Comparison of ENCODE assay signal across 1 cellular context in genomic region chr17:17749921-17750320, GRCh38.
TF ChIP-seq lines count a peak whose summit lies in the region.

No MANE protein-coding gene starts in this region.

TF ChIP-seq in HepG2, 621 proteins besides CTCF, POLR2A, EP300 and RAD21 (continued from another document):
- TF ChIP-seq ZNF407 (CRISPR knock-in tag; IDR thresholded peaks at IDR 0.05; ENCODE audit: not compliant biosample characterization) (no peak), ZBTB8A (CRISPR knock-in tag; IDR thresholded peaks at IDR 0.05; ENCODE audit: borderline replicate concordance, low read depth) (no peak), SUZ12 (IDR thresholded peaks at IDR 0.05; ENCODE audit: low read depth, low read length) (peak; percentile 42; the same call in 1 of the 2 replicates), ZNF652 (CRISPR knock-in tag; IDR thresholded peaks at IDR 0.05; ENCODE audit: borderline replicate concordance, low read depth) (no peak), MLXIP (CRISPR knock-in tag; IDR thresholded peaks at IDR 0.05; ENCODE audit: borderline replicate concordance) (no peak), RFXANK (CRISPR knock-in tag; IDR thresholded peaks at IDR 0.05) (no peak), NFYC (CRISPR knock-in tag; IDR thresholded peaks at IDR 0.05) (peak; percentile 88), CSRNP1 (CRISPR knock-in tag; IDR thresholded peaks at IDR 0.05) (no peak), NCOA1 (CRISPR knock-in tag; IDR thresholded peaks at IDR 0.05) (no peak), ZNF678 (CRISPR knock-in tag; IDR thresholded peaks at IDR 0.05) (no peak), FOXM1 (CRISPR knock-in tag; IDR thresholded peaks at IDR 0.05) (no peak), STAG1 (CRISPR knock-in tag; IDR thresholded peaks at IDR 0.05) (no peak), GATAD1 (CRISPR knock-in tag; IDR thresholded peaks at IDR 0.05) (no peak), IKZF1 (IDR thresholded peaks at IDR 0.05) (no peak), USF2 (IDR thresholded peaks at IDR 0.05; ENCODE audit: low read depth, low read length) (peak; percentile 84), USF2 (CRISPR knock-in tag; IDR thresholded peaks at IDR 0.05; ENCODE audit: borderline replicate concordance) (peak; percentile 89; the same call in 1 of the 2 replicates), YEATS4 (CRISPR knock-in tag; IDR thresholded peaks at IDR 0.05; ENCODE audit: borderline replicate concordance) (no peak), KLF11 (CRISPR knock-in tag; IDR thresholded peaks at IDR 0.05) (no peak), TCF7L2 (IDR thresholded peaks at IDR 0.05; ENCODE audit: low read depth, low read length) (no peak), RARG (CRISPR knock-in tag; IDR thresholded peaks at IDR 0.05; ENCODE audit: low read depth) (no peak), XRCC5 (optimal IDR thresholded peaks at IDR 0.05; ENCODE audit: low read length) (no peak), ZNF501 (CRISPR knock-in tag; IDR thresholded peaks at IDR 0.05) (no peak), PHB2 (IDR thresholded peaks at IDR 0.05; ENCODE audit: partially characterized antibody) (no peak), PLRG1 (conservative IDR thresholded peaks at IDR 0.05) (no peak), ZNF143 (CRISPR knock-in tag; IDR thresholded peaks at IDR 0.05) (peak; percentile 93), ZBTB2 (CRISPR knock-in tag; IDR thresholded peaks at IDR 0.05; ENCODE audit: low read depth) (no peak), FOXJ3 (CRISPR knock-in tag; IDR thresholded peaks at IDR 0.05; ENCODE audit: borderline replicate concordance) (no peak), THAP11 (CRISPR knock-in tag; IDR thresholded peaks at IDR 0.05) (peak; percentile 98), RFX5 (IDR thresholded peaks at IDR 0.05; ENCODE audit: low read depth, low read length) (no peak), HCFC1 (IDR thresholded peaks at IDR 0.05; ENCODE audit: low read depth, low read length) (peak; percentile 79), TOE1 (CRISPR knock-in tag; IDR thresholded peaks at IDR 0.05) (no peak), GPN1 (CRISPR knock-in tag; IDR thresholded peaks at IDR 0.05; ENCODE audit: borderline replicate concordance) (no peak), KDM5A (IDR thresholded peaks at IDR 0.05; ENCODE audit: borderline replicate concordance, low read length) (no peak)
TF ChIP-seq in HepG2: peak in this region for 10.
